ENCODE assay signal across 11 cellular contexts in the genomic region with DNA sequence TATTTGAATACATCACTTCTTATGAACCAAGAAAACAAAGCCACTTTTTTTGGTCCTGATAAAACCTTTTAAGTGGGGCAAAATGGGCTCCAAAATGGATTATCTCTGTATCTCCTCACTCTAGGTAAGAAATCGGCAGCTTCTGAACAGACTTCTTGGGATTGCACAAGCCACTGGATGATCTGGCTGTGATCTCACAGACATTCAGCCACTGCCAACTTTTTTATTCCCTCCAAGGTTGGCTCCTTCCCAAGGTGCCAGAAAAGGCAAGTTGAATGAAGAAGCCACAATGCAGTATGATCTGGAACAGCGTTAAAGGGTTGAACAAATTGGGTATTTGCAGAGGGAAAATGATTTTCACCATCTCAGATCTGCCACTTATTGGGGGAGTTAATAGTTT.
DNase-seq lines count a peak whose midpoint lies in the region; ATAC-seq and TF ChIP-seq lines count a peak whose summit lies in the region.
"Had no signal": no experiment of that assay in that cellular context is flagged by ENCODE, and none has a peak within 500 bp of the region (broad histone marks: within the 10 kb centered on the region; RNA-seq: fewer than 3 reads in every experiment).

No MANE protein-coding gene starts in this region.

- H3K9me3 ChIP-seq in osteoblast (ENCODE audit: low read depth, low read length) = no peaks in the 10 kb centered on the region

- H3K4me3 ChIP-seq in fibroblast of mammary gland (ENCODE audit: control insufficient read depth, low read depth, low read length) = no peak overlapping the region
- no peak overlapping the region for H3K4me3 ChIP-seq in osteoblast (ENCODE audit: insufficient read depth, low read length)
- H3K4me3 ChIP-seq in GM23338 = no peak overlapping the region
- H3K4me3 ChIP-seq: skin epidermis had no signal

- ATAC-seq in GM19452 (IDR thresholded peaks at IDR 0.05; ENCODE audit: unreplicated experiment) (no peak), GM23338 (no peak)

- no peaks in the 10 kb centered on the region for H3F3A ChIP-seq in GM23338 (replicated peaks; ENCODE audit: low read depth)

- H3K27ac ChIP-seq in osteoblast (ENCODE audit: low read depth, low read length) (peak overlapping the region; percentile 55), GM23338 (ENCODE audit: low read depth) (no peak overlapping the region)

- H4K20me1 ChIP-seq in osteoblast (ENCODE audit: insufficient read depth, low read length) (no peaks in the 10 kb centered on the region), GM23338 (replicated peaks; ENCODE audit: insufficient read depth) (no peaks in the 10 kb centered on the region; the same call in 1 of the 2 replicates)

- H3K36me3 ChIP-seq in osteoblast (ENCODE audit: insufficient read depth, low read length) (peaks cover 25% of the 10 kb centered on the region), GM23338 (ENCODE audit: insufficient read depth) (no peaks in the 10 kb centered on the region)

- H3K27ac Mint-ChIP-seq in GM23338 = no peak overlapping the region
- H3K27ac Mint-ChIP-seq in immature natural killer cell = no peak overlapping the region
- H3K27ac Mint-ChIP-seq: CD4-positive, CD25-positive, alpha-beta regulatory T cell had no signal

- DNase-seq in AG09319 (ENCODE audit: extremely low read depth, low read depth) = peak; percentile 14
- DNase-seq in RPMI7951 (ENCODE audit: low read depth) = peak; percentile 68
- DNase-seq in fibroblast of mammary gland (ENCODE audit: low read depth) = peak; percentile 94
- DNase-seq in osteoblast (ENCODE audit: insufficient read length, low spot score, missing footprints) = peak; percentile 61
- DNase-seq in NCI-H524 treated with DMSO at 0.1 percent for 48 hours (lab: John Stamatoyannopoulos, UW) = no peak
- no peak for DNase-seq in GM23338 (ENCODE audit: low spot score)
- no peak for DNase-seq in immature natural killer cell
- DNase-seq: CD4-positive, CD25-positive, alpha-beta regulatory T cell; NCI-H1092 treated with DMSO at 0.1 percent for 48 hours had no signal

- H3K4me3 Mint-ChIP-seq in GM23338 = no peak overlapping the region
- no peak overlapping the region for H3K4me3 Mint-ChIP-seq in immature natural killer cell
- H3K4me3 Mint-ChIP-seq: CD4-positive, CD25-positive, alpha-beta regulatory T cell had no signal

- H3K9me3 Mint-ChIP-seq in GM23338 (no peaks in the 10 kb centered on the region), immature natural killer cell (peaks cover 0 to 3% (median 0%) of the 10 kb centered on the region in 6 donors)
- H3K9me3 Mint-ChIP-seq: CD4-positive, CD25-positive, alpha-beta regulatory T cell had no signal

- H3K27me3 Mint-ChIP-seq in GM23338 (ENCODE audit: insufficient read depth, low read depth, poor library complexity) (peaks cover 6% of the 10 kb centered on the region), immature natural killer cell (ENCODE audit: low read depth in 3 of 3) (peaks cover 0 to 3% (median 0%) of the 10 kb centered on the region in 3 donors)
- H3K27me3 Mint-ChIP-seq: CD4-positive, CD25-positive, alpha-beta regulatory T cell had no signal

- H3K4me2 ChIP-seq in osteoblast (ENCODE audit: insufficient read depth, low read length) (no peak overlapping the region), GM23338 (no peak overlapping the region)

- no peaks in the 10 kb centered on the region for H3K79me2 ChIP-seq in osteoblast (ENCODE audit: insufficient read depth, low read length)
- H3K79me2 ChIP-seq in GM23338 (replicated peaks; ENCODE audit: insufficient read depth) = no peaks in the 10 kb centered on the region

- no peaks in the 10 kb centered on the region for H3K27me3 ChIP-seq in osteoblast (ENCODE audit: insufficient read depth, low read length)
- no peaks in the 10 kb centered on the region for H3K27me3 ChIP-seq in GM23338 (ENCODE audit: insufficient read depth)

- no peaks in the 10 kb centered on the region for H3K9me2 ChIP-seq in GM23338 (ENCODE audit: insufficient read depth)

- TF ChIP-seq CTCF in AG09319 (IDR thresholded peaks at IDR 0.05; ENCODE audit: low read depth, low read length) (no peak), fibroblast of mammary gland (conservative IDR thresholded peaks at IDR 0.05; ENCODE audit: control insufficient read depth, insufficient read depth, low read depth, low read length) (no peak), osteoblast (IDR thresholded peaks at IDR 0.05; ENCODE audit: extremely low read depth, low read depth, low read length) (no peak), GM23338 (conservative IDR thresholded peaks at IDR 0.05; ENCODE audit: low read depth in 2 of 2) (no peak)

- peaks cover 11% of the 10 kb centered on the region for H3K4me1 Mint-ChIP-seq in GM23338
- no peaks in the 10 kb centered on the region for H3K4me1 Mint-ChIP-seq in immature natural killer cell

- H3K36me3 Mint-ChIP-seq in GM23338 (ENCODE audit: low read depth) (peaks cover 8% of the 10 kb centered on the region), immature natural killer cell (no peaks in the 10 kb centered on the region)
- H3K36me3 Mint-ChIP-seq: CD4-positive, CD25-positive, alpha-beta regulatory T cell had no signal

- peaks cover 3% of the 10 kb centered on the region for H3K4me1 ChIP-seq in osteoblast (ENCODE audit: insufficient read depth, low read length)
- no peaks in the 10 kb centered on the region for H3K4me1 ChIP-seq in GM23338 (ENCODE audit: insufficient read depth)

- H2AFZ ChIP-seq in osteoblast (ENCODE audit: low read length) = no peak overlapping the region
- H2AFZ ChIP-seq in GM23338 = no peak overlapping the region

TF ChIP-seq in GM23338, 12 proteins besides CTCF, POLR2A, EP300 and RAD21:
- TF ChIP-seq, protein P1, sequence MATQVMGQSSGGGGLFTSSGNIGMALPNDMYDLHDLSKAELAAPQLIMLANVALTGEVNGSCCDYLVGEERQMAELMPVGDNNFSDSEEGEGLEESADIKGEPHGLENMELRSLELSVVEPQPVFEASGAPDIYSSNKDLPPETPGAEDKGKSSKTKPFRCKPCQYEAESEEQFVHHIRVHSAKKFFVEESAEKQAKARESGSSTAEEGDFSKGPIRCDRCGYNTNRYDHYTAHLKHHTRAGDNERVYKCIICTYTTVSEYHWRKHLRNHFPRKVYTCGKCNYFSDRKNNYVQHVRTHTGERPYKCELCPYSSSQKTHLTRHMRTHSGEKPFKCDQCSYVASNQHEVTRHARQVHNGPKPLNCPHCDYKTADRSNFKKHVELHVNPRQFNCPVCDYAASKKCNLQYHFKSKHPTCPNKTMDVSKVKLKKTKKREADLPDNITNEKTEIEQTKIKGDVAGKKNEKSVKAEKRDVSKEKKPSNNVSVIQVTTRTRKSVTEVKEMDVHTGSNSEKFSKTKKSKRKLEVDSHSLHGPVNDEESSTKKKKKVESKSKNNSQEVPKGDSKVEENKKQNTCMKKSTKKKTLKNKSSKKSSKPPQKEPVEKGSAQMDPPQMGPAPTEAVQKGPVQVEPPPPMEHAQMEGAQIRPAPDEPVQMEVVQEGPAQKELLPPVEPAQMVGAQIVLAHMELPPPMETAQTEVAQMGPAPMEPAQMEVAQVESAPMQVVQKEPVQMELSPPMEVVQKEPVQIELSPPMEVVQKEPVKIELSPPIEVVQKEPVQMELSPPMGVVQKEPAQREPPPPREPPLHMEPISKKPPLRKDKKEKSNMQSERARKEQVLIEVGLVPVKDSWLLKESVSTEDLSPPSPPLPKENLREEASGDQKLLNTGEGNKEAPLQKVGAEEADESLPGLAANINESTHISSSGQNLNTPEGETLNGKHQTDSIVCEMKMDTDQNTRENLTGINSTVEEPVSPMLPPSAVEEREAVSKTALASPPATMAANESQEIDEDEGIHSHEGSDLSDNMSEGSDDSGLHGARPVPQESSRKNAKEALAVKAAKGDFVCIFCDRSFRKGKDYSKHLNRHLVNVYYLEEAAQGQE (IDR thresholded peaks at IDR 0.05; ENCODE audit: unreplicated experiment) = no peak
- no peak for TF ChIP-seq EZH2phosphoT487 (IDR thresholded peaks at IDR 0.05; ENCODE audit: unreplicated experiment)
- no peak for TF ChIP-seq ZNF331 (CRISPR knock-in tag; IDR thresholded peaks at IDR 0.05; ENCODE audit: low read depth)
- TF ChIP-seq EZH2 (IDR thresholded peaks at IDR 0.05; ENCODE audit: low read depth, unreplicated experiment) = no peak
- TF ChIP-seq JUNB (IDR thresholded peaks at IDR 0.05; ENCODE audit: unreplicated experiment) = no peak
- no peak for TF ChIP-seq POLR2AphosphoS5 (IDR thresholded peaks at IDR 0.05; ENCODE audit: low read depth)

Comparison
In these comparisons a context has a peak if more than half of its experiments do, and no peak if none do; other contexts are left out.
1. DNase-seq: peak in AG09319 (single experiment), RPMI7951 (single experiment), fibroblast of mammary gland (single experiment) and osteoblast (single experiment); none in NCI-H524 treated with DMSO at 0.1 percent for 48 hours (single experiment), GM23338 (single experiment) and immature natural killer cell (0 of 3).